1 cellular context compared by ENCODE assay signal in genomic region chr11:94305146-94305545, GRCh38.
TF ChIP-seq lines count a peak whose summit lies in the region.

No MANE protein-coding gene starts in this region.

TF ChIP-seq in IMR-90, 13 proteins besides CTCF, POLR2A, EP300 and RAD21:
- TF ChIP-seq USF2 (IDR thresholded peaks at IDR 0.05; ENCODE audit: low read depth, low read length) (no peak), MXI1 (IDR thresholded peaks at IDR 0.05; ENCODE audit: borderline replicate concordance, low read depth, low read length) (no peak), MAFK (IDR thresholded peaks at IDR 0.05; ENCODE audit: low read depth, low read length) (no peak), CEBPB (IDR thresholded peaks at IDR 0.05; ENCODE audit: low read depth, low read length) (no peak), BHLHE40 (IDR thresholded peaks at IDR 0.05; ENCODE audit: low read depth, low read length) (no peak), NFE2L2 (IDR thresholded peaks at IDR 0.05; ENCODE audit: low read depth, low read length) (no peak), SMC3 (IDR thresholded peaks at IDR 0.05; ENCODE audit: low read depth, low read length) (no peak), CHD1 (IDR thresholded peaks at IDR 0.05; ENCODE audit: low read depth, low read length) (no peak), RCOR1 (IDR thresholded peaks at IDR 0.05; ENCODE audit: insufficient replicate concordance, low read length) (no peak), FOS (IDR thresholded peaks at IDR 0.05; ENCODE audit: low read depth, low read length) (no peak), ELK1 (IDR thresholded peaks at IDR 0.05; ENCODE audit: borderline replicate concordance, low read depth, low read length) (no peak), MAZ (IDR thresholded peaks at IDR 0.05; ENCODE audit: borderline replicate concordance, low read depth, low read length) (no peak)
TF ChIP-seq in IMR-90: peak in this region for 0.
